ENCODE assay signal across 31 cellular contexts in the genomic region with DNA sequence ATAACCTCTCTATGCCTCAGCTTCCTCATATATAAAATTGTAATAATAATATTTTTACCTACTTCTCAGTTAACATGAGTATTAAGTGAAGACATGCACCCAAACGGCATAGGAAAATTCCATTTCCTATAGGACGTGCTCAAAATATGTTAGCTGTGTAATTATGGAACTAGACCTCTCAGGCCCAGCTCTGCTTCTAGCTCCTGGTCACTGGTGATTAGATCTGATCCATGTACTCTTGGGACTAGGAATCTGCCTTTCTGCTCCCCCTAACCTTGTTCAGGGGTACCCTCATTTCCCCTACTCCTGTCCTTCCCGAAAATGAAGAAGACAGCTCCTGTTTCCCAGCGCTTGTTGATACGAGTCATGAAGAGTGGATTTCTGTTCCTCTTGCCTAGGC. TPM values are rescaled to one million over a fixed set of nuclear protein-coding genes. Genes with fewer than 3 reads are reported as not detected.
"Had no signal": no experiment of that assay in that cellular context is flagged by ENCODE, and none has a peak within 500 bp of the region (broad histone marks: within the 10 kb centered on the region; RNA-seq: fewer than 3 reads in every experiment).

No MANE protein-coding gene starts in this region.

- H3K4me1 Mint-ChIP-seq: naive thymus-derived CD4-positive, alpha-beta T cell; natural killer cell; nephron; stimulated activated memory B cell treated with anti-CD40 and anti-IgM and Interleukin-4, amounts not matched to agents 10 μg/mL and 1 μg/mL and 100 μg/mL, for 72 hours; stimulated activated naive CD8-positive, alpha-beta T cell treated with anti-CD3 and anti-CD28 coated beads, Interleukin-15, amount 100 ng/mL, for 72 hours had no signal

- H3K36me3 ChIP-seq: neutrophil, ovary, spleen, suprapubic skin, tibial artery, transverse colon, upper lobe of right lung, uterus had no signal

- H3K9me3 Mint-ChIP-seq: natural killer cell; nephron; stimulated activated memory B cell treated with anti-CD40 and anti-IgM and Interleukin-4, amounts not matched to agents 10 μg/mL and 1 μg/mL and 100 μg/mL, for 72 hours; stimulated activated naive CD8-positive, alpha-beta T cell treated with anti-CD3 and anti-CD28 coated beads, Interleukin-15, amount 100 ng/mL, for 72 hours; type B pancreatic cell had no signal

- H3K4me1 ChIP-seq: parathyroid adenoma, psoas muscle, spleen, suprapubic skin, testis, tibial artery, transverse colon, upper lobe of right lung, uterus had no signal

- H3K9me3 ChIP-seq: neutrophil, ovary, psoas muscle, spleen, suprapubic skin, testis, tibial artery, transverse colon, upper lobe of right lung, uterus had no signal

- H2AFZ ChIP-seq: parathyroid adenoma had no signal

- H3K27me3 Mint-ChIP-seq: type B pancreatic cell had no signal

- H3K36me3 Mint-ChIP-seq: natural killer cell; stimulated activated memory B cell treated with anti-CD40 and anti-IgM and Interleukin-4, amounts not matched to agents 10 μg/mL and 1 μg/mL and 100 μg/mL, for 72 hours; type B pancreatic cell had no signal

- H3K27ac Mint-ChIP-seq: naive thymus-derived CD4-positive, alpha-beta T cell; natural killer cell; nephron; progenitor cell of endocrine pancreas; stimulated activated memory B cell treated with anti-CD40 and anti-IgM and Interleukin-4, amounts not matched to agents 10 μg/mL and 1 μg/mL and 100 μg/mL, for 72 hours; stimulated activated naive CD8-positive, alpha-beta T cell treated with anti-CD3 and anti-CD28 coated beads, Interleukin-15, amount 100 ng/mL, for 72 hours; type B pancreatic cell had no signal

- H3K4me3 ChIP-seq: ovary, psoas muscle, skin epidermis, smooth muscle cell, spleen, suprapubic skin, testis, tibial artery, transverse colon, upper lobe of right lung, uterus had no signal

- H3K9ac ChIP-seq: parathyroid adenoma had no signal

- H3K27me3 ChIP-seq: ovary, suprapubic skin, testis, tibial artery, transverse colon, upper lobe of right lung, uterus had no signal

- ATAC-seq: naive thymus-derived CD4-positive, alpha-beta T cell; natural killer cell; psoas muscle; right cardiac atrium; sciatic nerve; stimulated activated memory B cell treated with anti-CD40 and anti-IgM and Interleukin-4, amounts not matched to agents 10 μg/mL and 1 μg/mL and 100 μg/mL, for 72 hours; stimulated activated naive CD8-positive, alpha-beta T cell treated with anti-CD3 and anti-CD28 coated beads, Interleukin-15, amount 100 ng/mL, for 72 hours; stimulated activated naive CD8-positive, alpha-beta T cell treated with anti-CD3 and anti-CD28 coated beads, Interleukin-15, Interleukin-2, amounts not matched to agents 100 U/mL and 50 U/mL, for 24 hours; upper lobe of right lung had no signal

- H3K4me3 Mint-ChIP-seq: naive thymus-derived CD4-positive, alpha-beta T cell; natural killer cell; nephron; stimulated activated memory B cell treated with anti-CD40 and anti-IgM and Interleukin-4, amounts not matched to agents 10 μg/mL and 1 μg/mL and 100 μg/mL, for 72 hours; stimulated activated naive CD8-positive, alpha-beta T cell treated with anti-CD3 and anti-CD28 coated beads, Interleukin-15, amount 100 ng/mL, for 72 hours; type B pancreatic cell had no signal

- H3K4me2 ChIP-seq: smooth muscle cell had no signal

- DNase-seq: naive thymus-derived CD4-positive, alpha-beta T cell; natural killer cell; nucleus accumbens; ovary; psoas muscle; right cardiac atrium; spleen; stimulated activated CD4-positive, alpha-beta T cell treated with anti-CD3 and anti-CD28 coated beads, Interleukin-12 subunit alpha, Interleukin-12 subunit beta, amount 100 ng/mL, for 4 hours; stimulated activated CD4-positive, alpha-beta T cell treated with anti-CD3 and anti-CD28 coated beads, Interleukin-1b, Interleukin-23, amount 100 ng/mL, for 48 hours; stimulated activated CD4-positive, alpha-beta T cell treated with anti-CD3 and anti-CD28 coated beads, Interleukin-4, amount 100 ng/mL, for 1 hour; stimulated activated CD4-positive, alpha-beta T cell treated with anti-CD3 and anti-CD28 coated beads, Interleukin-4, amount 100 ng/mL, for 4 hours; stimulated activated CD8-positive, alpha-beta memory T cell treated with anti-CD3 and anti-CD28 coated beads, Interleukin-4, amount 100 ng/mL, for 48 hours; stimulated activated naive CD4-positive, alpha-beta T cell; stimulated activated naive CD8-positive, alpha-beta T cell treated with anti-CD3 and anti-CD28 coated beads, Interleukin-15, amount 100 ng/mL, for 72 hours; stimulated activated naive CD8-positive, alpha-beta T cell treated with anti-CD3 and anti-CD28 coated beads, Interleukin-15, Interleukin-2, amounts not matched to agents 100 U/mL and 50 U/mL, for 24 hours; substantia nigra; testis; tibial artery; transverse colon; upper lobe of right lung; uterus had no signal

- H3K27ac ChIP-seq: neutrophil, ovary, parathyroid adenoma, psoas muscle, skin epidermis, spleen, suprapubic skin, testis, tibial artery, transverse colon, upper lobe of right lung, uterus had no signal

RNA-seq across cellular contexts. Expression of gene TF, which starts 29.6 kb away (rescaled TPM):
- polyA plus RNA-seq: naive thymus-derived CD4-positive, alpha-beta T cell had no signal
